ENCODE assay signal across 13 cellular contexts in genomic region chr2:117935954-117936353, GRCh38.
A peak's percentile ranks its signal among the peaks of the same experiment; 100 is the strongest.
DNase-seq lines count a peak whose midpoint lies in the region; ATAC-seq and TF ChIP-seq lines count a peak whose summit lies in the region.
"Had no signal": no experiment of that assay in that cellular context is flagged by ENCODE, and none has a peak within 500 bp of the region (broad histone marks: within the 10 kb centered on the region; RNA-seq: fewer than 3 reads in every experiment).

No MANE protein-coding gene starts in this region.

- H3K4me1 ChIP-seq in psoas muscle = peaks cover 21% of the 10 kb centered on the region
- H3K4me1 ChIP-seq in vagina = no peaks in the 10 kb centered on the region
- H3K4me1 ChIP-seq: BE2C had no signal

- TF ChIP-seq CTCF in WERI-Rb-1 (IDR thresholded peaks at IDR 0.05; ENCODE audit: low read depth, low read length) = no peak
- no peak for TF ChIP-seq CTCF in psoas muscle (IDR thresholded peaks at IDR 0.05)
- TF ChIP-seq CTCF in vagina (IDR thresholded peaks at IDR 0.05) = no peak

- TF ChIP-seq POLR2A in vagina (IDR thresholded peaks at IDR 0.05) = no peak

- no peak overlapping the region for H3K4me3 Mint-ChIP-seq in effector memory CD8-positive, alpha-beta T cell
- H3K4me3 Mint-ChIP-seq: CD4-positive, alpha-beta memory T cell; GM23338 had no signal

- DNase-seq in WERI-Rb-1 = no peak
- DNase-seq in effector memory CD8-positive, alpha-beta T cell = no peak
- no peak for DNase-seq in left ventricle myocardium superior
- no peak for DNase-seq in psoas muscle
- DNase-seq in NCI-H2081 (lab: John Stamatoyannopoulos, UW) = no peak
- DNase-seq in vagina (ENCODE audit: extremely low spot score in 2 of 2) = no peak
- DNase-seq: BE2C; CD4-positive, alpha-beta memory T cell; DMS79; H7 had no signal

- peaks cover 70% of the 10 kb centered on the region for H3K36me3 Mint-ChIP-seq in effector memory CD8-positive, alpha-beta T cell (ENCODE audit: insufficient read depth)

- no peak for ATAC-seq in effector memory CD8-positive, alpha-beta T cell (replicated peaks)
- ATAC-seq in left ventricle myocardium superior (peak; percentile 88), psoas muscle (peak in 3 of 4 donors; percentile 63 to 89 (median 73)), GM21825 (IDR thresholded peaks at IDR 0.05; ENCODE audit: unreplicated experiment) (no peak)
- ATAC-seq: GM23338 had no signal

- no peaks in the 10 kb centered on the region for H3K9me3 ChIP-seq in WERI-Rb-1 (ENCODE audit: severe bottlenecking)
- no peaks in the 10 kb centered on the region for H3K9me3 ChIP-seq in psoas muscle
- H3K9me3 ChIP-seq in vagina = no peaks in the 10 kb centered on the region
- H3K9me3 ChIP-seq: BE2C had no signal

- H3K36me3 ChIP-seq in WERI-Rb-1 (peaks cover 15% of the 10 kb centered on the region), psoas muscle (ENCODE audit: insufficient read depth in 1 of 2, low read depth in 1 of 2) (peaks cover 13 to 99% of the 10 kb centered on the region in 2 donors), vagina (peaks cover 0 to 89% of the 10 kb centered on the region in 2 donors)
- H3K36me3 ChIP-seq: BE2C had no signal

- H3K27me3 ChIP-seq in WERI-Rb-1 (ENCODE audit: insufficient read depth, low read depth, severe bottlenecking) (no peaks in the 10 kb centered on the region), psoas muscle (ENCODE audit: insufficient read depth in 3 of 3, low read length in 2 of 3) (no peaks in the 10 kb centered on the region), vagina (no peaks in the 10 kb centered on the region)
- H3K27me3 ChIP-seq: BE2C had no signal

- 0% methylated on average over 1 of the region's 1 CpG for WGBS in psoas muscle, 3 donors

- peaks cover 0 to 3% of the 10 kb centered on the region in 2 donors for H3K4me1 Mint-ChIP-seq in effector memory CD8-positive, alpha-beta T cell (ENCODE audit: low read depth in 2 of 2)
- H3K4me1 Mint-ChIP-seq: CD4-positive, alpha-beta memory T cell; GM23338 had no signal

- H3K4me3 ChIP-seq in WERI-Rb-1 (ENCODE audit: low read depth, low read length) (no peak overlapping the region), psoas muscle (no peak overlapping the region), vagina (no peak overlapping the region)
- H3K4me3 ChIP-seq: GM23338 had no signal

- no peaks in the 10 kb centered on the region for H3K9me3 Mint-ChIP-seq in effector memory CD8-positive, alpha-beta T cell
- H3K9me3 Mint-ChIP-seq: GM23338 had no signal

- H3K27ac ChIP-seq in WERI-Rb-1 (peak overlapping the region; percentile 65; the same call in 1 of the 2 replicates), psoas muscle (no peak overlapping the region), vagina (no peak overlapping the region)
- H3K27ac ChIP-seq: C4-2B had no signal

- no peaks in the 10 kb centered on the region for H3K27me3 Mint-ChIP-seq in effector memory CD8-positive, alpha-beta T cell
- H3K27me3 Mint-ChIP-seq: CD4-positive, alpha-beta memory T cell had no signal

- intact Hi-C loops in left ventricle myocardium superior (cut with micrococcal nuclease) = no loop called here
- intact Hi-C loops in psoas muscle (cut with DNase I) = loop anchor here in 1 of 2 donors (10.0 kb wide), 1 partner anchor 101 kb away; no protein-coding TSS in a partner anchor
- intact Hi-C loops in vagina (cut with DNase I) = no loop called here

- H3K27ac Mint-ChIP-seq in effector memory CD8-positive, alpha-beta T cell = peak overlapping the region; percentile 32 to 55
- H3K27ac Mint-ChIP-seq: GM23338 had no signal

Comparison
In these comparisons a context has a peak if more than half of its experiments do, and no peak if none do; other contexts are left out.
1. ATAC-seq: peak in left ventricle myocardium superior (single experiment) and psoas muscle (3 of 4); none in effector memory CD8-positive, alpha-beta T cell (single experiment) and GM21825 (single experiment).